Comparison of ENCODE assay signal across 8 cellular contexts in genomic region chr7:143408686-143409551, GRCh38. TPM values are rescaled to one million over a fixed set of nuclear protein-coding genes. Genes with fewer than 3 reads are reported as not detected.
DNase-seq lines count a peak whose midpoint lies in the region; ATAC-seq and TF ChIP-seq lines count a peak whose summit lies in the region.

TSS of gene EPHA1 (minus strand) at chr7:143408856. CDS start at chr7:143408805, 51 bp downstream.

- H3K27ac ChIP-seq in CD4-positive, alpha-beta memory T cell (ENCODE audit: low read depth, low read length), result peak within 1 kb of the TSS; percentile 15
- H3K27ac ChIP-seq in HUES48 (ENCODE audit: low read depth, low read length) (peak within 1 kb of the TSS; percentile 84), VCaP (peak within 1 kb of the TSS; percentile 64; the same call in 1 of the 2 replicates)

- H3K4me1 Mint-ChIP-seq in CD4-positive, alpha-beta memory T cell, result peaks cover 47 to 73% (median 55%) of the 10 kb centered on the region in 4 donors

- H3K36me3 ChIP-seq in CD4-positive, alpha-beta memory T cell (ENCODE audit: insufficient read depth, low read length), result no peaks in the 10 kb centered on the region
- peaks cover 16% of the 10 kb centered on the region for H3K36me3 ChIP-seq in HUES48 (ENCODE audit: control insufficient read depth, insufficient read depth, low read length)

- no peaks in the 10 kb centered on the region for H3K9me3 ChIP-seq in CD4-positive, alpha-beta memory T cell (ENCODE audit: control insufficient read depth in 1 of 2, low read length in 2 of 2)
- no peaks in the 10 kb centered on the region for H3K9me3 ChIP-seq in HUES48 (ENCODE audit: control insufficient read depth, insufficient read depth, low read length)

- peaks cover 0 to 2% (median 0%) of the 10 kb centered on the region in 8 donors for H3K9me3 Mint-ChIP-seq in CD4-positive, alpha-beta memory T cell

- POLR2A ChIA-PET in CD4-positive, alpha-beta memory T cell (lab: Charles Lee; ENCODE audit: partially characterized antibody), result interaction anchor here (0.9 to 10.9 kb wide), 16 partner anchors 12 to 601 kb away, joined by 3 to 215 read pairs (median 8); partner anchors contain the start of genes CASP2, FAM131B and ZYX

- H3K4me3 Mint-ChIP-seq in CD4-positive, alpha-beta memory T cell, result peak within 1 kb of the TSS; percentile 89 to 97 (median 92)

- peak within 1 kb of the TSS; percentile 82 for H3K9ac ChIP-seq in HUES48 (ENCODE audit: low read depth, low read length)

- peak within 1 kb of the TSS; percentile 58 to 66 for H3K4me3 ChIP-seq in CD4-positive, alpha-beta memory T cell (ENCODE audit: low read length in 2 of 2)
- peak within 1 kb of the TSS; percentile 88 for H3K4me3 ChIP-seq in HUES48 (ENCODE audit: low read depth, low read length)

- TF ChIP-seq CTCF in VCaP (conservative IDR thresholded peaks at IDR 0.05), result peak; percentile 78

- peaks cover 48% of the 10 kb centered on the region for H3K4me1 ChIP-seq in CD4-positive, alpha-beta memory T cell (ENCODE audit: insufficient read depth, low read length)
- H3K4me1 ChIP-seq in HUES48 (ENCODE audit: control insufficient read depth, insufficient read depth, low read length), result peaks cover 70% of the 10 kb centered on the region

- peak; percentile 52 to 62 (median 57) for DNase-seq in CD4-positive, alpha-beta memory T cell
- DNase-seq in ecto neural progenitor cell (ENCODE audit: low spot score) (peak; percentile 69), mucosa of gallbladder (ENCODE audit: low spot score) (peak; percentile 66), Kasumi-1 (lab: John Stamatoyannopoulos, UW) (no peak)

- peaks cover 0 to 5% of the 10 kb centered on the region in 2 donors for H3K36me3 Mint-ChIP-seq in CD4-positive, alpha-beta memory T cell

- H3K27me3 Mint-ChIP-seq in CD4-positive, alpha-beta memory T cell, result no peaks in the 10 kb centered on the region

- CTCF ChIA-PET in CD4-positive, alpha-beta memory T cell (lab: Charles Lee; ENCODE audit: partially characterized antibody), result interaction anchor here (0.6 to 9.8 kb wide), 19 partner anchors 7 to 169 kb away, joined by 3 to 129 read pairs (median 5); partner anchors contain the start of genes GSTK1 and ZYX

- intact Hi-C loops in CD4-positive, alpha-beta memory T cell (cut with micrococcal nuclease), result loop anchor here (1.0 to 2.0 kb wide), 5 partner anchors 29 to 169 kb away; partner anchors contain the start of gene CASP2

- H3K27me3 ChIP-seq in CD4-positive, alpha-beta memory T cell (ENCODE audit: insufficient read depth, low read length), result no peaks in the 10 kb centered on the region
- no peaks in the 10 kb centered on the region for H3K27me3 ChIP-seq in HUES48 (ENCODE audit: control insufficient read depth, insufficient read depth, low read length)

- H3K27ac Mint-ChIP-seq in CD4-positive, alpha-beta memory T cell, result peak within 1 kb of the TSS; percentile 76 to 96 (median 96)

- ATAC-seq in GM21528 (IDR thresholded peaks at IDR 0.05; ENCODE audit: low FRiP score, unreplicated experiment) (no peak), GM18909 (IDR thresholded peaks at IDR 0.05; ENCODE audit: poor library complexity, unreplicated experiment) (no peak)

RNA-seq across cellular contexts. Expression of gene EPHA1, which starts in this region (rescaled TPM):
- 10 to 100 TPM; 30.7 to 34.4 TPM for total RNA-seq in CD4-positive, alpha-beta memory T cell
- polyA plus RNA-seq in CD4-positive, alpha-beta memory T cell, result 10 to 100 TPM in 1 of 2 donors, 1 to 10 TPM in 1; 4.2 to 14.4 TPM
- 38.0 TPM for total RNA-seq in mucosa of gallbladder

Comparison
In these comparisons a context has a peak if more than half of its experiments do, and no peak if none do; other contexts are left out.
1. DNase-seq: peak in CD4-positive, alpha-beta memory T cell (5 of 5), ecto neural progenitor cell (single experiment) and mucosa of gallbladder (single experiment); none in Kasumi-1 (0 of 2).
2. H3K27ac ChIP-seq: peak in every context shown above with its lines; median percentile 84 in HUES48; 64 in VCaP; 15 in CD4-positive, alpha-beta memory T cell.